ENCODE assay signal across 7 cellular contexts in the genomic region with DNA sequence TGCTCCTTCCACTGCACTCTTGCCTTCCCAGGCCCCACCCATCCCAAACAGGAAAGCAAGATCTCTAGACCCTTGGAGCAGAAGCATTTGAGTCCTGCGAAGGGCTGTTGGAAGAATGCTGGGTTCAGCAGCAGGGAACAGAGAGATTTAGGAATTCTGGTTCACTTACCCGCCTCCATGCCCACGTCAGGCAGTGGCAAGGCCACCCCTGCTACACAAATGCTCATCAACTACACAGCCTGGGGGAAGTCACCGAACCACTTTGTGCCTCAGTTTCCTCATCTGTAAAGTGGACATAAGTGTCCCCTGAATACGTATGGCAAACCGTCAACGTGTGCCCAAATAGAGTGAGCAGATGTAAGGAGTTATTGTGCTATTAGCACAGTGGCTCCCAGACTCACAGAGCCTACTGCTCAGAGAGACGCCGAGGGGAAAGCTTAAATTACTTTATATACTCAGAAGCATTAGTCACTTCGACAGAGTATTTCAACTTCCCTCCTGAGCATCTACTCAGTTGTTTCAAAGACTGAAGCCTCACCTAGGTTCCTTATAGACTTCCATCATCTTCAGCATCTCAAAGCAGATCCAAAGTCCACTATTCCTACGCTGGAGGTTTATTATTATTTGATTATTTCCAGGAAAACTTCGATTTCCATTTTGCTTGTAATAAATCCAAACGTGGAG. TPM values are rescaled to one million over a fixed set of nuclear protein-coding genes. Genes with fewer than 3 reads are reported as not detected.
DNase-seq lines count a peak whose midpoint lies in the region; ATAC-seq and TF ChIP-seq lines count a peak whose summit lies in the region.

No MANE protein-coding gene starts in this region.

- WGBS in GM23248 (ENCODE audit: low coverage in 1 of 2, low lambda C conversion rate in 2 of 2, missing lambda C conversion rate in 2 of 2), 2 experiments = 22 to 24% methylated on average over 13 of the region's 13 CpGs

- no peaks in the 10 kb centered on the region for H3K4me1 ChIP-seq in GM23248 (ENCODE audit: insufficient read depth)
- peaks cover 0 to 6% (median 2%) of the 10 kb centered on the region in 4 donors for H3K4me1 ChIP-seq in Peyer's patch

- peaks cover 9% of the 10 kb centered on the region for H3K79me2 ChIP-seq in GM23248 (ENCODE audit: insufficient read depth)

- peak; percentile 75 for DNase-seq in GM23248
- no peak for DNase-seq in Peyer's patch
- peak; percentile 38 for DNase-seq in fibroblast of peridontal ligament (ENCODE audit: extremely low read depth)
- DNase-seq in skeletal muscle cell (ENCODE audit: low read depth) = no peak
- no peak for DNase-seq in NCI-H146 treated with DMSO at 0.1 percent for 48 hours (lab: John Stamatoyannopoulos, UW; ENCODE audit: unreplicated experiment)
- DNase-seq in stimulated activated CD8-positive, alpha-beta memory T cell treated with anti-CD3 and anti-CD28 coated beads, Interleukin-4, amount 100 ng/mL, for 48 hours = no peak

- H3K36me3 ChIP-seq in GM23248 (ENCODE audit: low read depth) (no peaks in the 10 kb centered on the region), Peyer's patch (no peaks in the 10 kb centered on the region)

- TF ChIP-seq POLR2A in Peyer's patch (IDR thresholded peaks at IDR 0.05) = no peak

- H3K9me2 ChIP-seq in GM23248 (ENCODE audit: insufficient read depth) = no peaks in the 10 kb centered on the region

- no peak for ATAC-seq in HG02884 (IDR thresholded peaks at IDR 0.05; ENCODE audit: unreplicated experiment)

- peak overlapping the region; percentile 79 for H3K9ac ChIP-seq in GM23248

- H2AFZ ChIP-seq in GM23248 = peak overlapping the region; percentile 90

- H3K27ac ChIP-seq in GM23248 (peak overlapping the region; percentile 38), Peyer's patch (no peak overlapping the region)

- H3F3A ChIP-seq in GM23248 (ENCODE audit: insufficient read depth) = peaks cover 3% of the 10 kb centered on the region; the same call in 1 of the 2 replicates

- peak overlapping the region; percentile 91 for H3K4me2 ChIP-seq in GM23248 (ENCODE audit: unreplicated experiment)

- no peaks in the 10 kb centered on the region for H3K9me3 ChIP-seq in GM23248 (ENCODE audit: low read depth)
- no peaks in the 10 kb centered on the region for H3K9me3 ChIP-seq in Peyer's patch

- H3K4me3 ChIP-seq in GM23248 = peak overlapping the region; percentile 84
- peak overlapping the region; percentile 17 to 59 (median 48) for H3K4me3 ChIP-seq in Peyer's patch
- peak overlapping the region; percentile 54 for H3K4me3 ChIP-seq in skeletal muscle cell (ENCODE audit: low read depth, low read length)

- H3K27me3 ChIP-seq in GM23248 (replicated peaks; ENCODE audit: insufficient read depth) (no peaks in the 10 kb centered on the region), Peyer's patch (no peaks in the 10 kb centered on the region)

- in situ Hi-C loops in GM23248 (cut with MboI) = no loop called here

- TF ChIP-seq CTCF in Peyer's patch (IDR thresholded peaks at IDR 0.05) = no peak

- H4K20me1 ChIP-seq in GM23248 (ENCODE audit: insufficient read depth) = no peaks in the 10 kb centered on the region

RNA-seq across cellular contexts. Expression of gene HOMER2, which starts 0.9 kb away (rescaled TPM):
- total RNA-seq in GM23248 (2014; rRNA removed; shearing (Covaris generic)) = 16.6 and 17.0 TPM in 2 replicates
- 9.0 and 9.4 TPM in 2 replicates for polyA plus RNA-seq in GM23248 (2016; fragmentation: Nextera tagmentation; extraction: Ambion mirVana)
- total RNA-seq in Peyer's patch = 1 to 10 TPM; 2.2 to 4.3 (median 3.3) TPM

RNA-seq across cellular contexts. Expression of gene RAMAC, which starts 34.4 kb away (rescaled TPM):
- total RNA-seq in GM23248 (2014; rRNA removed; shearing (Covaris generic)) = 17.6 and 23.9 TPM in 2 replicates
- polyA plus RNA-seq in GM23248 (2016; fragmentation: Nextera tagmentation; extraction: Ambion mirVana) = 40.2 and 40.9 TPM in 2 replicates
- total RNA-seq in Peyer's patch = 10 to 100 TPM in 3 of 4 donors, 1 to 10 TPM in 1; 4.5 to 13.0 (median 10.9) TPM

RNA-seq across cellular contexts. Expression of gene C15orf40, which starts 59.8 kb away (rescaled TPM):
- total RNA-seq in GM23248 (2014; rRNA removed; shearing (Covaris generic)) = 15.8 and 21.8 TPM in 2 replicates
- polyA plus RNA-seq in GM23248 (2016; fragmentation: Nextera tagmentation; extraction: Ambion mirVana) = 32.4 and 32.9 TPM in 2 replicates
- total RNA-seq in Peyer's patch = 10 to 100 TPM; 10.7 to 33.8 (median 19.9) TPM

Comparison
In these comparisons a context has a peak if more than half of its experiments do, and no peak if none do; other contexts are left out.
1. DNase-seq: peak in GM23248 (single experiment) and fibroblast of peridontal ligament (single experiment); none in Peyer's patch (0 of 3), skeletal muscle cell (single experiment), NCI-H146 treated with DMSO at 0.1 percent for 48 hours (single experiment) and stimulated activated CD8-positive, alpha-beta memory T cell treated with anti-CD3 and anti-CD28 coated beads, Interleukin-4, amount 100 ng/mL, for 48 hours (single experiment).
2. Peak in every context shown above with its lines, with median percentiles within 50 percentile points of each other: H3K4me3 ChIP-seq.